In the genomic region with DNA sequence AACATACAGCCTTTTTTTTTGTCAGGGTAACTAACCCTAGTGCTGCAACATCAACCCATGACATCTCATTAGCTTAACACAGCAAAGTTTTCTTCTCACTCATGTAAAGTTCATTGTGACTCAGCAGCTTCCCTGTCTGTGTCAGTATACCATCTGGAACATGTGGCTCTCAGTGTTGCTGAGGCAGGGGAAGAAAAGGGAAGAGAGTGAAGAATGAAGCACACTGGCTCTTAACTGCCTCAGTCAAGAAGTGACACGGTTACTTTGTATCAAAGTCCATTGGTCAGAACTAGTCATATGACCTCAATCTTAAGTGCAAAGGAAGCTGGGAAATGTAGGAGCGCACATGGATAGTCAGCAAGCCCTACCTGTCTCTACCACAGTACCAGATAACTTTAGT, we compare ENCODE assay signal across 1 cellular context.
TF ChIP-seq lines count a peak whose summit lies in the region.

No MANE protein-coding gene starts in this region.

TF ChIP-seq in K562, 482 proteins besides CTCF, POLR2A, EP300 and RAD21 (continued from another document):
- TF ChIP-seq, protein P1, sequence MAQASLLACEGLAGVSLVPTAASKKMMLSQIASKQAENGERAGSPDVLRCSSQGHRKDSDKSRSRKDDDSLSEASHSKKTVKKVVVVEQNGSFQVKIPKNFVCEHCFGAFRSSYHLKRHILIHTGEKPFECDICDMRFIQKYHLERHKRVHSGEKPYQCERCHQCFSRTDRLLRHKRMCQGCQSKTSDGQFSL (CRISPR knock-in tag; IDR thresholded peaks at IDR 0.05), result no peak
- TF ChIP-seq, protein P1 (tag; IDR thresholded peaks at IDR 0.05), result no peak
- TF ChIP-seq ZNF239 (CRISPR knock-in tag; IDR thresholded peaks at IDR 0.05), result no peak
- TF ChIP-seq CTBP1 (IDR thresholded peaks at IDR 0.05; ENCODE audit: borderline replicate concordance), result peak; percentile 11; the same call in 1 of the 2 replicates
- TF ChIP-seq ZNF551 (CRISPR knock-in tag; IDR thresholded peaks at IDR 0.05), result no peak
- 0 out of 2 replicates have a peak, but pooled peaks have one; percentile 4 for TF ChIP-seq ZNF23 (CRISPR knock-in tag; IDR thresholded peaks at IDR 0.05)
- peak; percentile 62 for TF ChIP-seq MAFG (tag; conservative IDR thresholded peaks at IDR 0.05)
- peak; percentile 63 for TF ChIP-seq C11orf30 (IDR thresholded peaks at IDR 0.05; ENCODE audit: low read depth)
- TF ChIP-seq, protein P2, sequence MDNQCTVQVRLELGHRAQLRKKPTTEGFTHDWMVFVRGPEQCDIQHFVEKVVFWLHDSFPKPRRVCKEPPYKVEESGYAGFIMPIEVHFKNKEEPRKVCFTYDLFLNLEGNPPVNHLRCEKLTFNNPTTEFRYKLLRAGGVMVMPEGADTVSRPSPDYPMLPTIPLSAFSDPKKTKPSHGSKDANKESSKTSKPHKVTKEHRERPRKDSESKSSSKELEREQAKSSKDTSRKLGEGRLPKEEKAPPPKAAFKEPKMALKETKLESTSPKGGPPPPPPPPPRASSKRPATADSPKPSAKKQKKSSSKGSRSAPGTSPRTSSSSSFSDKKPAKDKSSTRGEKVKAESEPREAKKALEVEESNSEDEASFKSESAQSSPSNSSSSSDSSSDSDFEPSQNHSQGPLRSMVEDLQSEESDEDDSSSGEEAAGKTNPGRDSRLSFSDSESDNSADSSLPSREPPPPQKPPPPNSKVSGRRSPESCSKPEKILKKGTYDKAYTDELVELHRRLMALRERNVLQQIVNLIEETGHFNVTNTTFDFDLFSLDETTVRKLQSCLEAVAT (IDR thresholded peaks at IDR 0.05), result no peak
- no peak for TF ChIP-seq MEF2A (IDR thresholded peaks at IDR 0.05; ENCODE audit: control insufficient read depth, low read depth, low read length)
- TF ChIP-seq LARP7 (IDR thresholded peaks at IDR 0.05), result no peak
- no peak for TF ChIP-seq ZNF584 (CRISPR knock-in tag; IDR thresholded peaks at IDR 0.05; ENCODE audit: low read depth)
